In the genomic region with DNA sequence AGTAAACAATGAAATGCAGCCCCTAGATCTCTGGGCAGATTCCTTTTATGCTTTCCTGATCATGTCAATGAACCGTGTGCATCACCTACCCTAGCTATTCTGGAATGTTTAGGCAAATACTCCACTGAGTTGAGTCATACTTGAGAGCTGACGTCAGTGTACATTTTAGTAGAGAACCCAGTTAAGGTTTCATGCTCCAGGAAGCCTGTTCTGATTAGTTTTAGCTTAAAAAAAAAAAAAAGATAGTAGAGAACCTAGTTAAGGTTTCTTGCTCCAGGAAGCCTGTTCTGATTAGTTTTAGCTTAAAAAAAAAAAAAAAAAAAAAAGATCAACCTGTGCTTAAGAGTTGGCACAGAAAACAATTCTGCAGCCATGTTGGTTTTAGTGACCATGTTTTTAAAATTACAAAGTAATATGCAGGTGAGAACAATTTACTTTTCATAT, we compare ENCODE assay signal across 2 cellular contexts.
A peak's percentile ranks its signal among the peaks of the same experiment; 100 is the strongest.
TF ChIP-seq lines count a peak whose summit lies in the region.

No MANE protein-coding gene starts in this region.

TF ChIP-seq in GM23338, 12 proteins besides CTCF, POLR2A, EP300 and RAD21 (continued from another document):
- TF ChIP-seq, protein P1, sequence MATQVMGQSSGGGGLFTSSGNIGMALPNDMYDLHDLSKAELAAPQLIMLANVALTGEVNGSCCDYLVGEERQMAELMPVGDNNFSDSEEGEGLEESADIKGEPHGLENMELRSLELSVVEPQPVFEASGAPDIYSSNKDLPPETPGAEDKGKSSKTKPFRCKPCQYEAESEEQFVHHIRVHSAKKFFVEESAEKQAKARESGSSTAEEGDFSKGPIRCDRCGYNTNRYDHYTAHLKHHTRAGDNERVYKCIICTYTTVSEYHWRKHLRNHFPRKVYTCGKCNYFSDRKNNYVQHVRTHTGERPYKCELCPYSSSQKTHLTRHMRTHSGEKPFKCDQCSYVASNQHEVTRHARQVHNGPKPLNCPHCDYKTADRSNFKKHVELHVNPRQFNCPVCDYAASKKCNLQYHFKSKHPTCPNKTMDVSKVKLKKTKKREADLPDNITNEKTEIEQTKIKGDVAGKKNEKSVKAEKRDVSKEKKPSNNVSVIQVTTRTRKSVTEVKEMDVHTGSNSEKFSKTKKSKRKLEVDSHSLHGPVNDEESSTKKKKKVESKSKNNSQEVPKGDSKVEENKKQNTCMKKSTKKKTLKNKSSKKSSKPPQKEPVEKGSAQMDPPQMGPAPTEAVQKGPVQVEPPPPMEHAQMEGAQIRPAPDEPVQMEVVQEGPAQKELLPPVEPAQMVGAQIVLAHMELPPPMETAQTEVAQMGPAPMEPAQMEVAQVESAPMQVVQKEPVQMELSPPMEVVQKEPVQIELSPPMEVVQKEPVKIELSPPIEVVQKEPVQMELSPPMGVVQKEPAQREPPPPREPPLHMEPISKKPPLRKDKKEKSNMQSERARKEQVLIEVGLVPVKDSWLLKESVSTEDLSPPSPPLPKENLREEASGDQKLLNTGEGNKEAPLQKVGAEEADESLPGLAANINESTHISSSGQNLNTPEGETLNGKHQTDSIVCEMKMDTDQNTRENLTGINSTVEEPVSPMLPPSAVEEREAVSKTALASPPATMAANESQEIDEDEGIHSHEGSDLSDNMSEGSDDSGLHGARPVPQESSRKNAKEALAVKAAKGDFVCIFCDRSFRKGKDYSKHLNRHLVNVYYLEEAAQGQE (IDR thresholded peaks at IDR 0.05; ENCODE audit: unreplicated experiment): no peak
- TF ChIP-seq POLR2AphosphoS5 (IDR thresholded peaks at IDR 0.05; ENCODE audit: low read depth) (no peak), EZH2 (IDR thresholded peaks at IDR 0.05; ENCODE audit: low read depth, unreplicated experiment) (no peak), EZH2phosphoT487 (IDR thresholded peaks at IDR 0.05; ENCODE audit: unreplicated experiment) (no peak), ZNF114 (CRISPR knock-in tag; IDR thresholded peaks at IDR 0.05) (no peak), JUNB (IDR thresholded peaks at IDR 0.05; ENCODE audit: unreplicated experiment) (no peak), ZNF331 (CRISPR knock-in tag; IDR thresholded peaks at IDR 0.05; ENCODE audit: low read depth) (no peak)
- TF ChIP-seq, protein P2, sequence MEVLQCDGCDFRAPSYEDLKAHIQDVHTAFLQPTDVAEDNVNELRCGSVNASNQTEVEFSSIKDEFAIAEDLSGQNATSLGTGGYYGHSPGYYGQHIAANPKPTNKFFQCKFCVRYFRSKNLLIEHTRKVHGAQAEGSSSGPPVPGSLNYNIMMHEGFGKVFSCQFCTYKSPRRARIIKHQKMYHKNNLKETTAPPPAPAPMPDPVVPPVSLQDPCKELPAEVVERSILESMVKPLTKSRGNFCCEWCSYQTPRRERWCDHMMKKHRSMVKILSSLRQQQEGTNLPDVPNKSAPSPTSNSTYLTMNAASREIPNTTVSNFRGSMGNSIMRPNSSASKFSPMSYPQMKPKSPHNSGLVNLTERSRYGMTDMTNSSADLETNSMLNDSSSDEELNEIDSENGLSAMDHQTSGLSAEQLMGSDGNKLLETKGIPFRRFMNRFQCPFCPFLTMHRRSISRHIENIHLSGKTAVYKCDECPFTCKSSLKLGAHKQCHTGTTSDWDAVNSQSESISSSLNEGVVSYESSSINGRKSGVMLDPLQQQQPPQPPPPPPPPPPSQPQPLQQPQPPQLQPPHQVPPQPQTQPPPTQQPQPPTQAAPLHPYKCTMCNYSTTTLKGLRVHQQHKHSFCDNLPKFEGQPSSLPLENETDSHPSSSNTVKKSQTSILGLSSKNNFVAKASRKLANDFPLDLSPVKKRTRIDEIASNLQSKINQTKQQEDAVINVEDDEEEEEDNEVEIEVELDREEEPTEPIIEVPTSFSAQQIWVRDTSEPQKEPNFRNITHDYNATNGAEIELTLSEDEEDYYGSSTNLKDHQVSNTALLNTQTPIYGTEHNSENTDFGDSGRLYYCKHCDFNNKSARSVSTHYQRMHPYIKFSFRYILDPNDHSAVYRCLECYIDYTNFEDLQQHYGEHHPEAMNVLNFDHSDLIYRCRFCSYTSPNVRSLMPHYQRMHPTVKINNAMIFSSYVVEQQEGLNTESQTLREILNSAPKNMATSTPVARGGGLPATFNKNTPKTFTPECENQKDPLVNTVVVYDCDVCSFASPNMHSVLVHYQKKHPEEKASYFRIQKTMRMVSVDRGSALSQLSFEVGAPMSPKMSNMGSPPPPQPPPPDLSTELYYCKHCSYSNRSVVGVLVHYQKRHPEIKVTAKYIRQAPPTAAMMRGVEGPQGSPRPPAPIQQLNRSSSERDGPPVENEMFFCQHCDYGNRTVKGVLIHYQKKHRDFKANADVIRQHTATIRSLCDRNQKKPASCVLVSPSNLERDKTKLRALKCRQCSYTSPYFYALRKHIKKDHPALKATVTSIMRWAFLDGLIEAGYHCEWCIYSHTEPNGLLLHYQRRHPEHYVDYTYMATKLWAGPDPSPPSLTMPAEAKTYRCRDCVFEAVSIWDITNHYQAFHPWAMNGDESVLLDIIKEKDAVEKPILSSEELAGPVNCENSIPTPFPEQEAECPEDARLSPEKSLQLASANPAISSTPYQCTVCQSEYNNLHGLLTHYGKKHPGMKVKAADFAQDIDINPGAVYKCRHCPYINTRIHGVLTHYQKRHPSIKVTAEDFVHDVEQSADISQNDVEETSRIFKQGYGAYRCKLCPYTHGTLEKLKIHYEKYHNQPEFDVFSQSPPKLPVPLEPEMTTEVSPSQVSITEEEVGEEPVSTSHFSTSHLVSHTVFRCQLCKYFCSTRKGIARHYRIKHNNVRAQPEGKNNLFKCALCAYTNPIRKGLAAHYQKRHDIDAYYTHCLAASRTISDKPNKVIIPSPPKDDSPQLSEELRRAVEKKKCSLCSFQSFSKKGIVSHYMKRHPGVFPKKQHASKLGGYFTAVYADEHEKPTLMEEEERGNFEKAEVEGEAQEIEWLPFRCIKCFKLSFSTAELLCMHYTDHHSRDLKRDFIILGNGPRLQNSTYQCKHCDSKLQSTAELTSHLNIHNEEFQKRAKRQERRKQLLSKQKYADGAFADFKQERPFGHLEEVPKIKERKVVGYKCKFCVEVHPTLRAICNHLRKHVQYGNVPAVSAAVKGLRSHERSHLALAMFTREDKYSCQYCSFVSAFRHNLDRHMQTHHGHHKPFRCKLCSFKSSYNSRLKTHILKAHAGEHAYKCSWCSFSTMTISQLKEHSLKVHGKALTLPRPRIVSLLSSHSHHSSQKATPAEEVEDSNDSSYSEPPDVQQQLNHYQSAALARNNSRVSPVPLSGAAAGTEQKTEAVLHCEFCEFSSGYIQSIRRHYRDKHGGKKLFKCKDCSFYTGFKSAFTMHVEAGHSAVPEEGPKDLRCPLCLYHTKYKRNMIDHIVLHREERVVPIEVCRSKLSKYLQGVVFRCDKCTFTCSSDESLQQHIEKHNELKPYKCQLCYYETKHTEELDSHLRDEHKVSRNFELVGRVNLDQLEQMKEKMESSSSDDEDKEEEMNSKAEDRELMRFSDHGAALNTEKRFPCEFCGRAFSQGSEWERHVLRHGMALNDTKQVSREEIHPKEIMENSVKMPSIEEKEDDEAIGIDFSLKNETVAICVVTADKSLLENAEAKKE (CRISPR knock-in tag; IDR thresholded peaks at IDR 0.05): no peak
- TF ChIP-seq, protein P3, sequence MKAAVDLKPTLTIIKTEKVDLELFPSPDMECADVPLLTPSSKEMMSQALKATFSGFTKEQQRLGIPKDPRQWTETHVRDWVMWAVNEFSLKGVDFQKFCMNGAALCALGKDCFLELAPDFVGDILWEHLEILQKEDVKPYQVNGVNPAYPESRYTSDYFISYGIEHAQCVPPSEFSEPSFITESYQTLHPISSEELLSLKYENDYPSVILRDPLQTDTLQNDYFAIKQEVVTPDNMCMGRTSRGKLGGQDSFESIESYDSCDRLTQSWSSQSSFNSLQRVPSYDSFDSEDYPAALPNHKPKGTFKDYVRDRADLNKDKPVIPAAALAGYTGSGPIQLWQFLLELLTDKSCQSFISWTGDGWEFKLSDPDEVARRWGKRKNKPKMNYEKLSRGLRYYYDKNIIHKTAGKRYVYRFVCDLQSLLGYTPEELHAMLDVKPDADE (IDR thresholded peaks at IDR 0.05): no peak

TF ChIP-seq in SK-N-SH, 30 proteins besides CTCF, POLR2A, EP300 and RAD21 (continued from another document):
- TF ChIP-seq, protein P4, sequence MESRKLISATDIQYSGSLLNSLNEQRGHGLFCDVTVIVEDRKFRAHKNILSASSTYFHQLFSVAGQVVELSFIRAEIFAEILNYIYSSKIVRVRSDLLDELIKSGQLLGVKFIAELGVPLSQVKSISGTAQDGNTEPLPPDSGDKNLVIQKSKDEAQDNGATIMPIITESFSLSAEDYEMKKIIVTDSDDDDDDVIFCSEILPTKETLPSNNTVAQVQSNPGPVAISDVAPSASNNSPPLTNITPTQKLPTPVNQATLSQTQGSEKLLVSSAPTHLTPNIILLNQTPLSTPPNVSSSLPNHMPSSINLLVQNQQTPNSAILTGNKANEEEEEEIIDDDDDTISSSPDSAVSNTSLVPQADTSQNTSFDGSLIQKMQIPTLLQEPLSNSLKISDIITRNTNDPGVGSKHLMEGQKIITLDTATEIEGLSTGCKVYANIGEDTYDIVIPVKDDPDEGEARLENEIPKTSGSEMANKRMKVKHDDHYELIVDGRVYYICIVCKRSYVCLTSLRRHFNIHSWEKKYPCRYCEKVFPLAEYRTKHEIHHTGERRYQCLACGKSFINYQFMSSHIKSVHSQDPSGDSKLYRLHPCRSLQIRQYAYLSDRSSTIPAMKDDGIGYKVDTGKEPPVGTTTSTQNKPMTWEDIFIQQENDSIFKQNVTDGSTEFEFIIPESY (IDR thresholded peaks at IDR 0.05; ENCODE audit: borderline replicate concordance, low read depth): no peak
- TF ChIP-seq RXRA (IDR thresholded peaks at IDR 0.05; ENCODE audit: borderline replicate concordance, low read depth): no peak
- peak; percentile 43; the same call in 1 of the 2 replicates for TF ChIP-seq TCF12 (IDR thresholded peaks at IDR 0.05)
- TF ChIP-seq, protein P1 (IDR thresholded peaks at IDR 0.05; ENCODE audit: low read depth, low read length): no peak
- peak; percentile 25; the same call in 1 of the 2 replicates for TF ChIP-seq TEAD4 (IDR thresholded peaks at IDR 0.05; ENCODE audit: borderline replicate concordance, insufficient read depth)
- no peak for TF ChIP-seq FOXM1 (IDR thresholded peaks at IDR 0.05; ENCODE audit: low read depth)
- TF ChIP-seq, protein P5, sequence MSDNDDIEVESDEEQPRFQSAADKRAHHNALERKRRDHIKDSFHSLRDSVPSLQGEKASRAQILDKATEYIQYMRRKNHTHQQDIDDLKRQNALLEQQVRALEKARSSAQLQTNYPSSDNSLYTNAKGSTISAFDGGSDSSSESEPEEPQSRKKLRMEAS (IDR thresholded peaks at IDR 0.05; ENCODE audit: low read depth): 0 out of 2 replicates have a peak, but pooled peaks have one; percentile 24
- peak; percentile 66; the same call in 1 of the 2 replicates for TF ChIP-seq MEF2A (IDR thresholded peaks at IDR 0.05; ENCODE audit: borderline replicate concordance, low read depth)
- no peak for TF ChIP-seq EZH2phosphoT487 (IDR thresholded peaks at IDR 0.05; ENCODE audit: borderline replicate concordance, low read depth)
- TF ChIP-seq ELF1 (IDR thresholded peaks at IDR 0.05): no peak
- TF ChIP-seq JUND (IDR thresholded peaks at IDR 0.05): peak; percentile 70
- TF ChIP-seq, protein P6, sequence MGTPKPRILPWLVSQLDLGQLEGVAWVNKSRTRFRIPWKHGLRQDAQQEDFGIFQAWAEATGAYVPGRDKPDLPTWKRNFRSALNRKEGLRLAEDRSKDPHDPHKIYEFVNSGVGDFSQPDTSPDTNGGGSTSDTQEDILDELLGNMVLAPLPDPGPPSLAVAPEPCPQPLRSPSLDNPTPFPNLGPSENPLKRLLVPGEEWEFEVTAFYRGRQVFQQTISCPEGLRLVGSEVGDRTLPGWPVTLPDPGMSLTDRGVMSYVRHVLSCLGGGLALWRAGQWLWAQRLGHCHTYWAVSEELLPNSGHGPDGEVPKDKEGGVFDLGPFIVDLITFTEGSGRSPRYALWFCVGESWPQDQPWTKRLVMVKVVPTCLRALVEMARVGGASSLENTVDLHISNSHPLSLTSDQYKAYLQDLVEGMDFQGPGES (IDR thresholded peaks at IDR 0.05; ENCODE audit: low read depth, low read length): no peak
- no peak for TF ChIP-seq SMC3 (IDR thresholded peaks at IDR 0.05; ENCODE audit: low read depth, low read length)
- no peak for TF ChIP-seq CHD2 (IDR thresholded peaks at IDR 0.05; ENCODE audit: low read length, partially characterized antibody)
- TF ChIP-seq FOSL2 (IDR thresholded peaks at IDR 0.05; ENCODE audit: borderline replicate concordance, low read depth): peak; percentile 82
- no peak for TF ChIP-seq FOXJ3 (CRISPR knock-in tag; IDR thresholded peaks at IDR 0.05)
